17 cellular contexts compared by ENCODE assay signal in genomic region chr11:86896486-86896885, GRCh38. TPM values are rescaled to one million over a fixed set of nuclear protein-coding genes. Genes with fewer than 3 reads are reported as not detected.
DNase-seq lines count a peak whose midpoint lies in the region; TF ChIP-seq lines count a peak whose summit lies in the region.
"Had no signal": no experiment of that assay in that cellular context is flagged by ENCODE, and none has a peak within 500 bp of the region (broad histone marks: within the 10 kb centered on the region; RNA-seq: fewer than 3 reads in every experiment).

No MANE protein-coding gene starts in this region.

- peaks cover 25% of the 10 kb centered on the region for H3K4me1 Mint-ChIP-seq in HFFc6 (ENCODE audit: low read depth)
- H3K4me1 Mint-ChIP-seq: naive thymus-derived CD4-positive, alpha-beta T cell; T-cell had no signal

- H3K27ac Mint-ChIP-seq in HFFc6, result peak overlapping the region; percentile 81
- H3K27ac Mint-ChIP-seq: activated CD4-positive, alpha-beta memory T cell treated with anti-CD3 and anti-CD28 coated beads for 36 hours; activated T-cell treated with anti-CD3 and anti-CD28 coated beads, Interleukin-2, amount 50 U/mL, for 24 hours; naive thymus-derived CD4-positive, alpha-beta T cell; progenitor cell of endocrine pancreas; T-cell had no signal

- no peak overlapping the region for H3K27ac ChIP-seq in coronary artery
- H3K27ac ChIP-seq: transverse colon had no signal

- H3K9me3 Mint-ChIP-seq in HFFc6, result no peaks in the 10 kb centered on the region
- H3K9me3 Mint-ChIP-seq: activated CD4-positive, alpha-beta memory T cell treated with anti-CD3 and anti-CD28 coated beads for 36 hours; activated T-cell treated with anti-CD3 and anti-CD28 coated beads, Interleukin-2, amount 50 U/mL, for 24 hours; naive thymus-derived CD4-positive, alpha-beta T cell; T-cell had no signal

- DNase-seq in AG08396 (ENCODE audit: low spot score) (peak; percentile 57), HFFc6 (peak; percentile 73), cardiac fibroblast (ENCODE audit: low read depth in 2 of 2) (peak; percentile 72 to 78), iris pigment epithelial cell (ENCODE audit: low read depth) (peak; percentile 82), NCI-H1105 treated with DMSO at 0.1 percent for 48 hours (lab: John Stamatoyannopoulos, UW) (no peak), coronary artery (ENCODE audit: low spot score) (no peak), mucosa of gallbladder (ENCODE audit: low spot score) (no peak)
- DNase-seq in activated CD4-positive, alpha-beta T cell treated with anti-CD3 and anti-CD28 coated beads, Interleukin-2, amount 50 U/mL, for 4 hours, result no peak
- DNase-seq: activated CD4-positive, alpha-beta memory T cell treated with anti-CD3 and anti-CD28 coated beads for 36 hours; activated naive CD4-positive, alpha-beta T cell treated with anti-CD3 and anti-CD28 coated beads, Interleukin-2, amount 50 U/mL, for 16 hours; activated T-cell treated with anti-CD3 and anti-CD28 coated beads, Interleukin-2, amount 50 U/mL, for 24 hours; MM.1S; naive thymus-derived CD4-positive, alpha-beta T cell; NCI-H187; T-cell; transverse colon had no signal

- no peak overlapping the region for H3K4me3 ChIP-seq in cardiac fibroblast (replicated peaks in 1 of 2; ENCODE audit: low read depth in 2 of 2, low read length in 2 of 2)
- no peak overlapping the region for H3K4me3 ChIP-seq in coronary artery
- H3K4me3 ChIP-seq: transverse colon had no signal

- peak overlapping the region; percentile 48 for H3K4me3 Mint-ChIP-seq in HFFc6
- H3K4me3 Mint-ChIP-seq: activated CD4-positive, alpha-beta memory T cell treated with anti-CD3 and anti-CD28 coated beads for 36 hours; activated T-cell treated with anti-CD3 and anti-CD28 coated beads, Interleukin-2, amount 50 U/mL, for 24 hours; naive thymus-derived CD4-positive, alpha-beta T cell; T-cell had no signal

- no peaks in the 10 kb centered on the region for H3K36me3 Mint-ChIP-seq in HFFc6 (ENCODE audit: low read depth)
- H3K36me3 Mint-ChIP-seq: activated CD4-positive, alpha-beta memory T cell treated with anti-CD3 and anti-CD28 coated beads for 36 hours; naive thymus-derived CD4-positive, alpha-beta T cell; T-cell had no signal

- H3K27me3 Mint-ChIP-seq in HFFc6 (ENCODE audit: insufficient read depth), result no peaks in the 10 kb centered on the region; the same call in 1 of the 2 replicates
- H3K27me3 Mint-ChIP-seq: progenitor cell of endocrine pancreas had no signal

- TF ChIP-seq CTCF in HFFc6 (IDR thresholded peaks at IDR 0.05) (no peak), cardiac fibroblast (IDR thresholded peaks at IDR 0.05; ENCODE audit: low read depth, low read length) (no peak), coronary artery (IDR thresholded peaks at IDR 0.05) (no peak)

RNA-seq across cellular contexts. Expression of gene FZD4, which starts 58.7 kb away (rescaled TPM):
- total RNA-seq in HFFc6 (2021; fragmentation: NEBNext Ultra II Directional; extraction: Animal tissue kit (Norgen Biotek cat#: 25700)), result 10 to 100 TPM; 11.0 to 13.8 (median 12.7) TPM
- total RNA-seq in mucosa of gallbladder, result 18.2 TPM
- total RNA-seq: naive thymus-derived CD4-positive, alpha-beta T cell had no signal

Comparison
In these comparisons a context has a peak if more than half of its experiments do, and no peak if none do; other contexts are left out.
1. DNase-seq: peak in AG08396 (single experiment), HFFc6 (single experiment), cardiac fibroblast (2 of 2) and iris pigment epithelial cell (single experiment); none in NCI-H1105 treated with DMSO at 0.1 percent for 48 hours (single experiment), coronary artery (single experiment), mucosa of gallbladder (single experiment) and activated CD4-positive, alpha-beta T cell treated with anti-CD3 and anti-CD28 coated beads, Interleukin-2, amount 50 U/mL, for 4 hours (0 of 2).